24 cellular contexts compared by ENCODE assay signal in the genomic region with DNA sequence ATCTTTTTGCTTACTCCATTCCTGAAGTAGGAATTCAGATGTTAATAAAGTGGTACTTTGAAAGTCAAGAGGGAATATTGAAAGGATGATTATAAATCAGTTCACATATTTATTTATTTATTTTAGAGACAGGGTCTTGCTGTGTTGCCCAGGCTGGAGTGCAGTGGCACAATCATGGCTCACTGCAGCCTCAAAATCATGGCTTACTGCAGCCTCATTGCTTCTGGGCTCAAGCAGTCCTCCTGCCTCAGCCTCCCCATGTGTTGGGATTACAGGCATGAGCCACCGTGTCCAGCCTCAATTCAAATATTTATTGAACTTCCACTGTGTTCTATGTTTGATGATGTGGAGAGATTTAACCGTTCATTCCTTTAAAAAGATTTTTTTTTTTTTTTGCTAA. TPM values are rescaled to one million over a fixed set of nuclear protein-coding genes. Genes with fewer than 3 reads are reported as not detected.
"Had no signal": no experiment of that assay in that cellular context is flagged by ENCODE, and none has a peak within 500 bp of the region (broad histone marks: within the 10 kb centered on the region; RNA-seq: fewer than 3 reads in every experiment).

No MANE protein-coding gene starts in this region.

- H3K4me3 ChIP-seq: gastroesophageal sphincter, heart left ventricle, sigmoid colon, thyroid gland had no signal

- FAIRE-seq: bronchial epithelial cell, kidney had no signal

- DNase-seq: activated CD4-positive, alpha-beta T cell treated with anti-CD3 and anti-CD28 coated beads, Interleukin-2, amount 50 U/mL, for 4 hours; activated CD4-positive, CD25-positive, alpha-beta regulatory T cell treated with anti-CD3 and anti-CD28 coated beads, Interleukin-2, amount 50 U/mL, for 72 hours; activated effector memory CD4-positive, alpha-beta T cell treated with anti-CD3 and anti-CD28 coated beads, Interleukin-2, amount 50 U/mL, for 16 hours; activated naive CD4-positive, alpha-beta T cell treated with anti-CD3 and anti-CD28 coated beads, Interleukin-2, amount 50 U/mL, for 16 hours; activated T-cell treated with anti-CD3 and anti-CD28 coated beads for 4 hours; cerebellar nuclear complex; cortex of kidney; effector CD4-positive, alpha-beta T cell; heart left ventricle; kidney; mammary epithelial cell; sigmoid colon; stimulated activated CD4-positive, alpha-beta T cell treated with anti-CD3 and anti-CD28 coated beads, Interleukin-4, amount 100 ng/mL, for 4 hours; stimulated activated naive B cell treated with anti-CD40 and anti-IgM and Interleukin-4, amounts not matched to agents 10 μg/mL and 1 μg/mL and 100 μg/mL, for 72 hours; T1000; thyroid gland had no signal

- H2AFZ ChIP-seq: parathyroid adenoma had no signal

- H3K9ac ChIP-seq: parathyroid adenoma had no signal

- H3K4me1 ChIP-seq: parathyroid adenoma had no signal

- H3K27me3 ChIP-seq: gastroesophageal sphincter, heart left ventricle, sigmoid colon, thyroid gland had no signal

- ATAC-seq: esophagus mucosa, gastroesophageal sphincter, left lobe of liver had no signal

- H3K9me3 ChIP-seq: gastroesophageal sphincter, heart left ventricle, sigmoid colon, thyroid gland had no signal

- H3K27ac ChIP-seq: gastroesophageal sphincter, parathyroid adenoma, sigmoid colon, thyroid gland had no signal

RNA-seq across cellular contexts. Expression of a gene that starts 44.7 kb away (rescaled TPM):
- total RNA-seq: heart left ventricle; kidney; left lobe of liver; sigmoid colon; subcutaneous adipose tissue; T-helper 1 cell treated with Interleukin-12 subunit alpha and Interleukin-12 subunit beta and Interleukin-4 antibody, amounts not matched to agents 30 ng/mL and 1 ng/mL, for 36 hours; thyroid gland; urinary bladder had no signal
- polyA plus RNA-seq: heart left ventricle, urinary bladder had no signal
